In the genomic region with DNA sequence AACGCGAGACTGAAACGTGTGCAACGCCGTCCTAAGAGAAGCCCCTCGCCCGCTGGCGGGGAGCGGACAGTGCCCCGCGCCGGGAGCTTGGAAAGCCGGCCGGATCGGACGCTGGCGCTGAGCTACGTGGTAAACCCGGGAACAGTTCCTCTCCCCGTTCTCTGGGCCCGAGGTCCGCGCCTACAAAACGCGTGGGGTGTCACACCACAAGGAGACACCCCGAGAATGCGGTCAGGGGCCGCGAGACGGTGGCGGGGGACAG, we compare ENCODE assay signal across 8 cellular contexts. TPM values are rescaled to one million over a fixed set of nuclear protein-coding genes. Genes with fewer than 3 reads are reported as not detected.
A peak's percentile ranks its signal among the peaks of the same experiment; 100 is the strongest.
DNase-seq lines count a peak whose midpoint lies in the region; ATAC-seq and TF ChIP-seq lines count a peak whose summit lies in the region.

No MANE protein-coding gene starts in this region.

- WGBS in psoas muscle, 3 donors, result 0 to 1% (median 0%) methylated on average over 27 to 31 of the region's 31 CpGs

- H3K36me3 Mint-ChIP-seq in activated CD4-positive, alpha-beta T cell treated with anti-CD3 and anti-CD28 coated beads for 36 hours (ENCODE audit: low read depth), result peaks cover 10% of the 10 kb centered on the region

- H3K27me3 ChIP-seq in RWPE2 (ENCODE audit: insufficient read depth, poor library complexity, severe bottlenecking), result no peaks in the 10 kb centered on the region
- H3K27me3 ChIP-seq in psoas muscle (ENCODE audit: insufficient read depth in 3 of 3, low read length in 2 of 3), result no peaks in the 10 kb centered on the region

- H3K4me3 Mint-ChIP-seq in activated CD4-positive, alpha-beta T cell treated with anti-CD3 and anti-CD28 coated beads for 36 hours, result peak overlapping the region; percentile 86

- H3K27me3 Mint-ChIP-seq in activated CD4-positive, alpha-beta T cell treated with anti-CD3 and anti-CD28 coated beads for 36 hours, result no peaks in the 10 kb centered on the region

- TF ChIP-seq CTCF in RWPE2 (IDR thresholded peaks at IDR 0.05; ENCODE audit: poor library complexity, severe bottlenecking) (no peak), fibroblast of mammary gland (conservative IDR thresholded peaks at IDR 0.05; ENCODE audit: control insufficient read depth, insufficient read depth, low read depth, low read length) (no peak), psoas muscle (IDR thresholded peaks at IDR 0.05) (no peak)

- H3K4me3 ChIP-seq in RWPE2 (ENCODE audit: severe bottlenecking) (peak overlapping the region; percentile 67), fibroblast of mammary gland (ENCODE audit: control insufficient read depth, low read depth, low read length) (peak overlapping the region; percentile 80), psoas muscle (peak overlapping the region; percentile 92)

- POLR2A ChIA-PET in activated CD4-positive, alpha-beta T cell treated with anti-CD3 and anti-CD28 coated beads for 36 hours (lab: Charles Lee), result interaction anchor here (0.6 to 1.0 kb wide), 3 partner anchors 10 to 154 kb away, joined by 3 read pairs; no protein-coding TSS in a partner anchor

- intact Hi-C loops in activated CD4-positive, alpha-beta T cell treated with anti-CD3 and anti-CD28 coated beads for 36 hours (cut with DNase I, micrococcal nuclease), result loop anchor here in 1 of 2 experiments (1.0 to 2.0 kb wide), 9 partner anchors 26 to 600 kb away; a partner anchor contains a TSS
- intact Hi-C loops in psoas muscle (cut with DNase I), result loop anchor here in 1 of 2 donors (2.0 to 10.0 kb wide), 2 partner anchors 66 to 294 kb away; a partner anchor contains a TSS

- H3K36me3 ChIP-seq in RWPE2 (ENCODE audit: low read depth) (peaks cover 17% of the 10 kb centered on the region), psoas muscle (ENCODE audit: insufficient read depth in 1 of 2, low read depth in 1 of 2) (no peaks in the 10 kb centered on the region)

- DNase-seq in activated CD4-positive, alpha-beta T cell treated with anti-CD3 and anti-CD28 coated beads for 36 hours, result no peak
- DNase-seq in activated CD4-positive, alpha-beta T cell treated with anti-CD3 and anti-CD28 coated beads, Interleukin-2, amount 50 U/mL, for 1 hour, result no peak
- peak; percentile 86 for DNase-seq in RWPE2 (ENCODE audit: low spot score)
- no peak for DNase-seq in fibroblast of mammary gland (ENCODE audit: low read depth)
- DNase-seq in psoas muscle, result no peak
- no peak for DNase-seq in stimulated activated CD8-positive, alpha-beta memory T cell treated with anti-CD3 and anti-CD28 coated beads, Interleukin-4, amount 100 ng/mL, for 48 hours
- DNase-seq in NCI-H1105 treated with DMSO at 0.1 percent for 48 hours (lab: John Stamatoyannopoulos, UW), result no peak
- no peak for DNase-seq in globus pallidus (ENCODE audit: low spot score)

- H3K9me3 ChIP-seq in RWPE2 (ENCODE audit: severe bottlenecking), result no peaks in the 10 kb centered on the region
- H3K9me3 ChIP-seq in psoas muscle, result no peaks in the 10 kb centered on the region

- H3K4me1 ChIP-seq in RWPE2 (ENCODE audit: insufficient read depth, poor library complexity, severe bottlenecking) (peaks cover 41% of the 10 kb centered on the region), psoas muscle (peaks cover 58% of the 10 kb centered on the region)

- peak overlapping the region; percentile 59 for H3K27ac ChIP-seq in RWPE2 (ENCODE audit: poor library complexity, severe bottlenecking)
- H3K27ac ChIP-seq in psoas muscle, result peak overlapping the region; percentile 100

- H3K9me3 Mint-ChIP-seq in activated CD4-positive, alpha-beta T cell treated with anti-CD3 and anti-CD28 coated beads for 36 hours (ENCODE audit: low read depth), result no peaks in the 10 kb centered on the region

- no peak for ATAC-seq in activated CD4-positive, alpha-beta T cell treated with anti-CD3 and anti-CD28 coated beads for 36 hours
- ATAC-seq in RWPE2 (ENCODE audit: low read depth), result peak; percentile 22
- peak in 2 of 4 donors; percentile 10 to 33 for ATAC-seq in psoas muscle

- H3K4me1 Mint-ChIP-seq in activated CD4-positive, alpha-beta T cell treated with anti-CD3 and anti-CD28 coated beads for 36 hours, result peaks cover 53% of the 10 kb centered on the region

- peak overlapping the region; percentile 88 for H3K27ac Mint-ChIP-seq in activated CD4-positive, alpha-beta T cell treated with anti-CD3 and anti-CD28 coated beads for 36 hours

- CTCF ChIA-PET in activated CD4-positive, alpha-beta T cell treated with anti-CD3 and anti-CD28 coated beads for 36 hours (lab: Charles Lee), result interaction anchor here (1.0 to 2.0 kb wide), 5 partner anchors 11 to 119 kb away, joined by 3 to 11 read pairs (median 6); no protein-coding TSS in a partner anchor

RNA-seq across cellular contexts. Expression of a gene that starts 0.8 kb away (rescaled TPM):
- 10 to 100 TPM; 17.9 to 18.8 TPM for total RNA-seq in activated CD4-positive, alpha-beta T cell treated with anti-CD3 and anti-CD28 coated beads for 36 hours
- 10 to 100 TPM; 11.2 to 17.3 (median 12.4) TPM for total RNA-seq in psoas muscle
- 10 to 100 TPM in 1 of 3 donors, 1 to 10 TPM in 2; 8.8 to 17.2 (median 9.6) TPM for polyA plus RNA-seq in psoas muscle

RNA-seq across cellular contexts. Expression of a gene that starts 29.1 kb away (rescaled TPM):
- 1 to 10 TPM; 4.0 to 5.1 TPM for total RNA-seq in activated CD4-positive, alpha-beta T cell treated with anti-CD3 and anti-CD28 coated beads for 36 hours
- total RNA-seq in psoas muscle, result 1 to 10 TPM; 5.0 to 8.4 (median 7.6) TPM
- polyA plus RNA-seq in psoas muscle, result 10 to 100 TPM in 2 of 3 donors, 1 to 10 TPM in 1; 5.0 to 13.8 (median 10.9) TPM

RNA-seq across cellular contexts. Expression of a gene that starts 60.0 kb away (rescaled TPM):
- under 1 TPM; 0.49 to 0.73 TPM for total RNA-seq in activated CD4-positive, alpha-beta T cell treated with anti-CD3 and anti-CD28 coated beads for 36 hours
- total RNA-seq in psoas muscle, result not detected
- polyA plus RNA-seq in psoas muscle, result under 1 TPM in 1 of 3 donors, not detected in 2; 0.29 TPM
